In the genomic region with DNA sequence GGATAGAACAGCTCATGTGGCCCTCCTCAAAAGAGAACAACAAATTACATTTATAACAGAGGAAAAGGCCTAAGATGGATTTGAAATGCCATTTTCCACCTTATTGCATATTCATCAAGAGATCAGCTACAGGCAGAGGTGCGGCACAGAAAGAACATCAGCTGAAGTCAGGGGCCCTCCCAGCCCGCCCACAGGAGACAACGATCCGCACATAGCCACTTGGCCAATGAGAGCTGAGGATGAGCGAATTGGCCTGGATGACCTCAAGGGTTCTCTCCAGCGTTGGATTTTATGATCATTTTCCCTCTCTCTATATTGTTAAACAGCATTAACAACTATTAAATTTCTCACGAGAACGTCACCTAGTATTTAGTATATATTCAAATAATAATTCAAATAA, we compare ENCODE assay signal across 31 cellular contexts.
"Had no signal": no experiment of that assay in that cellular context is flagged by ENCODE, and none has a peak within 500 bp of the region (broad histone marks: within the 10 kb centered on the region; RNA-seq: fewer than 3 reads in every experiment).

No MANE protein-coding gene starts in this region.

- H3K4me1 ChIP-seq: parathyroid adenoma, psoas muscle, right lobe of liver, suprapubic skin, testis had no signal

- H3K9me3 Mint-ChIP-seq: natural killer cell treated with Interleukin-12 subunit alpha and Interleukin-12 subunit beta and Interleukin-15 and Interleukin-18, amount 100 ng/mL, for 72 hours; nephron progenitor cell; neural crest cell; stimulated activated effector memory CD8-positive, alpha-beta T cell treated with anti-CD3 and anti-CD28 coated beads, Interleukin-12 subunit alpha, Interleukin-12 subunit beta, amount 100 ng/mL, for 72 hours; stimulated activated naive B cell treated with anti-CD40 and anti-IgM and Interleukin-4, amounts not matched to agents 10 μg/mL and 1 μg/mL and 100 μg/mL, for 72 hours; type B pancreatic cell had no signal

- H3K36me3 Mint-ChIP-seq: natural killer cell treated with Interleukin-12 subunit alpha and Interleukin-12 subunit beta and Interleukin-15 and Interleukin-18, amount 100 ng/mL, for 72 hours; stimulated activated naive B cell treated with anti-CD40 and anti-IgM and Interleukin-4, amounts not matched to agents 10 μg/mL and 1 μg/mL and 100 μg/mL, for 72 hours had no signal

- H3K27me3 ChIP-seq: neutrophil, ovary, right lobe of liver, sigmoid colon, suprapubic skin, testis, tibial artery, transverse colon, upper lobe of right lung, uterus had no signal

- H3K36me3 ChIP-seq: neutrophil, ovary, right lobe of liver, sigmoid colon, suprapubic skin, tibial artery, transverse colon, upper lobe of right lung, uterus had no signal

- FAIRE-seq: small intestine had no signal

- H2AFZ ChIP-seq: parathyroid adenoma had no signal

- H3K9ac ChIP-seq: parathyroid adenoma had no signal

- H3K4me3 Mint-ChIP-seq: naive thymus-derived CD8-positive, alpha-beta T cell; natural killer cell treated with Interleukin-12 subunit alpha and Interleukin-12 subunit beta and Interleukin-15 and Interleukin-18, amount 100 ng/mL, for 72 hours; nephron progenitor cell; neural crest cell; stimulated activated effector memory CD8-positive, alpha-beta T cell treated with anti-CD3 and anti-CD28 coated beads, Interleukin-12 subunit alpha, Interleukin-12 subunit beta, amount 100 ng/mL, for 72 hours; stimulated activated naive B cell treated with anti-CD40 and anti-IgM and Interleukin-4, amounts not matched to agents 10 μg/mL and 1 μg/mL and 100 μg/mL, for 72 hours; stimulated activated naive CD8-positive, alpha-beta T cell treated with anti-CD3 and anti-CD28 coated beads, Interleukin-15, Interleukin-2, amounts not matched to agents 100 ng/mL and 50 ng/mL, for 24 hours; type B pancreatic cell had no signal

- DNase-seq: naive thymus-derived CD8-positive, alpha-beta T cell; nephron progenitor cell; nucleus accumbens; ovary; posterior cingulate gyrus; psoas muscle; right cardiac atrium; right lobe of liver; sigmoid colon; small intestine; stimulated activated CD4-positive, alpha-beta T cell treated with anti-CD3 and anti-CD28 coated beads, Interleukin-15, amount 100 ng/mL, for 24 hours; stimulated activated CD4-positive, alpha-beta T cell treated with anti-CD3 and anti-CD28 coated beads, Interleukin-2, amount 100 ng/mL, for 24 hours; stimulated activated CD4-positive, alpha-beta T cell treated with anti-CD3 and anti-CD28 coated beads, Interleukin-2, amount 100 ng/mL, for 48 hours; stimulated activated CD4-positive, alpha-beta T cell treated with anti-CD3 and anti-CD28 coated beads, Interleukin-4, amount 100 ng/mL, for 24 hours; stimulated activated naive B cell treated with anti-CD40 and anti-IgM and Interleukin-4, amounts not matched to agents 10 μg/mL and 1 μg/mL and 100 μg/mL, for 72 hours; stimulated activated naive CD4-positive, alpha-beta T cell treated with Interleukin-2 at 50 U/mL for 16 hours; substantia nigra; testis; tibial artery; transverse colon; upper lobe of right lung; uterus had no signal

- H3K79me2 ChIP-seq: parathyroid adenoma had no signal

- ATAC-seq: naive thymus-derived CD8-positive, alpha-beta T cell; natural killer cell treated with Interleukin-12 subunit alpha and Interleukin-12 subunit beta and Interleukin-15 and Interleukin-18, amount 100 ng/mL, for 72 hours; psoas muscle; right cardiac atrium; right lobe of liver; stimulated activated effector memory CD8-positive, alpha-beta T cell treated with anti-CD3 and anti-CD28 coated beads, Interleukin-12 subunit alpha, Interleukin-12 subunit beta, amount 100 ng/mL, for 72 hours; stimulated activated naive B cell treated with anti-CD40 and anti-IgM and Interleukin-4, amounts not matched to agents 10 μg/mL and 1 μg/mL and 100 μg/mL, for 72 hours; upper lobe of right lung had no signal

- H3K9me3 ChIP-seq: neutrophil, ovary, psoas muscle, right lobe of liver, sigmoid colon, suprapubic skin, testis, tibial artery, transverse colon, upper lobe of right lung, uterus had no signal

- H3K27me3 Mint-ChIP-seq: naive thymus-derived CD8-positive, alpha-beta T cell; natural killer cell treated with Interleukin-12 subunit alpha and Interleukin-12 subunit beta and Interleukin-15 and Interleukin-18, amount 100 ng/mL, for 72 hours; progenitor cell of endocrine pancreas; stimulated activated naive CD8-positive, alpha-beta T cell treated with anti-CD3 and anti-CD28 coated beads, Interleukin-15, Interleukin-2, amounts not matched to agents 100 ng/mL and 50 ng/mL, for 24 hours; type B pancreatic cell had no signal

- H3K27ac ChIP-seq: ovary, parathyroid adenoma, psoas muscle, right lobe of liver, sigmoid colon, suprapubic skin, testis, tibial artery, transverse colon, upper lobe of right lung had no signal

- H3K27ac Mint-ChIP-seq: natural killer cell treated with Interleukin-12 subunit alpha and Interleukin-12 subunit beta and Interleukin-15 and Interleukin-18, amount 100 ng/mL, for 72 hours; nephron progenitor cell; progenitor cell of endocrine pancreas; stimulated activated effector memory CD8-positive, alpha-beta T cell treated with anti-CD3 and anti-CD28 coated beads, Interleukin-12 subunit alpha, Interleukin-12 subunit beta, amount 100 ng/mL, for 72 hours; stimulated activated naive B cell treated with anti-CD40 and anti-IgM and Interleukin-4, amounts not matched to agents 10 μg/mL and 1 μg/mL and 100 μg/mL, for 72 hours; stimulated activated naive CD8-positive, alpha-beta T cell treated with anti-CD3 and anti-CD28 coated beads, Interleukin-15, Interleukin-2, amounts not matched to agents 100 ng/mL and 50 ng/mL, for 24 hours; type B pancreatic cell had no signal

- H3K4me3 ChIP-seq: ovary, psoas muscle, right lobe of liver, sigmoid colon, suprapubic skin, testis, tibial artery, transverse colon, upper lobe of right lung, uterus had no signal
